In genomic region chrX:54999717-55000598, GRCh38 we compare ENCODE assay signal across 8 cellular contexts. TPM values are rescaled to one million over a fixed set of nuclear protein-coding genes. Genes with fewer than 3 reads are reported as not detected.
DNase-seq lines count a peak whose midpoint lies in the region; ATAC-seq lines count a peak whose summit lies in the region.

Gene APEX2 (plus strand): TSS chrX:55000363. CDS start chrX:55000423, 60 bp downstream.

- ATAC-seq in GM19372 (IDR thresholded peaks at IDR 0.05; ENCODE audit: low read depth, unreplicated experiment) (peak; percentile 87), HG03558 (IDR thresholded peaks at IDR 0.05; ENCODE audit: extremely low read depth, unreplicated experiment) (peak; percentile 80), left lobe of liver (peak; percentile 93)

- peaks cover 45% of the 10 kb centered on the region for H3K4me1 Mint-ChIP-seq in dendritic cell treated with granulocyte-macrophage colony-stimulating factor and Interleukin-4, amounts not matched to agents 40 ng/mL and 50 ng/mL, for 4 days (ENCODE audit: low read depth)

- intact Hi-C loops in dendritic cell treated with granulocyte-macrophage colony-stimulating factor and Interleukin-4, amounts not matched to agents 40 ng/mL and 50 ng/mL, for 4 days (cut with micrococcal nuclease): loop anchor here (10.0 kb wide), 1 partner anchor 1315 kb away; the partner anchor contains the start of gene HUWE1

- DNase-seq in C1 segment of cervical spinal cord (lab: John Stamatoyannopoulos, UW) (peak; percentile 29 to 91 (median 82)), NCI-H748 treated with DMSO at 0.1 percent for 48 hours (lab: John Stamatoyannopoulos, UW) (peak; percentile 81), left lobe of liver (ENCODE audit: low spot score) (peak; percentile 91)
- peak; percentile 58 to 81 for DNase-seq in activated CD4-positive, alpha-beta T cell treated with anti-CD3 and anti-CD28 coated beads, Interleukin-2, amount 50 U/mL, for 24 hours (ENCODE audit: low read depth in 1 of 2, low spot score in 1 of 2)
- DNase-seq in stimulated activated CD4-positive, alpha-beta T cell treated with anti-CD3 and anti-CD28 coated beads, Interleukin-2, amount 100 ng/mL, for 4 hours (ENCODE audit: low read depth): peak; percentile 82

- no peaks in the 10 kb centered on the region for H3K27me3 Mint-ChIP-seq in dendritic cell treated with granulocyte-macrophage colony-stimulating factor and Interleukin-4, amounts not matched to agents 40 ng/mL and 50 ng/mL, for 4 days

- H3K27ac Mint-ChIP-seq in dendritic cell treated with granulocyte-macrophage colony-stimulating factor and Interleukin-4, amounts not matched to agents 40 ng/mL and 50 ng/mL, for 4 days: peak within 1 kb of the TSS; percentile 97

- peak within 1 kb of the TSS; percentile 98 for H3K4me3 Mint-ChIP-seq in dendritic cell treated with granulocyte-macrophage colony-stimulating factor and Interleukin-4, amounts not matched to agents 40 ng/mL and 50 ng/mL, for 4 days

- H3K9me3 Mint-ChIP-seq in dendritic cell treated with granulocyte-macrophage colony-stimulating factor and Interleukin-4, amounts not matched to agents 40 ng/mL and 50 ng/mL, for 4 days: no peaks in the 10 kb centered on the region

- H3K36me3 Mint-ChIP-seq in dendritic cell treated with granulocyte-macrophage colony-stimulating factor and Interleukin-4, amounts not matched to agents 40 ng/mL and 50 ng/mL, for 4 days (ENCODE audit: low read depth): peaks cover 47% of the 10 kb centered on the region

RNA-seq across cellular contexts. Expression of gene APEX2, which starts in this region (rescaled TPM):
- total RNA-seq in left lobe of liver: 6.7 TPM

Comparison
In these comparisons a context has a peak if more than half of its experiments do, and no peak if none do; other contexts are left out.
1. Peak in every context shown above with its lines: DNase-seq and ATAC-seq.